Comparison of ENCODE assay signal across 31 cellular contexts in the genomic region with DNA sequence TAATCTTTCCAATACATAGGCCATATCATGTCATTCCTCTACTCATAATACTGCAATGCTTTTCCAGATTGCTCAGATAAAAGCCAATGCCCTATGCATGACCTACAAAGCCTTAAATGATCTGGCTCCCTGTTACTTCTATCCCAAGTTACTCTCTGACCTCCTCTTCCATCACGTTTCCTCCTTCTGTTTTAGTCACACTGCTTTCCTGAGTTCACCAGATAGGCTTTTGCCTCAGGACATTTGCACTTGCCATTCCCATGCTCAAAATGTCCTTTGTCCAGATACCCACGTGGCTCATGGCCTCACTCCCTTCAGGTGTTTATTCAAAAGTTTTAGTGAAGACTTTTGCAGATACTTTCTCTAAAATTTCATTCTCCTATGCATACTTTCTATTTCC.
"Had no signal": no experiment of that assay in that cellular context is flagged by ENCODE, and none has a peak within 500 bp of the region (broad histone marks: within the 10 kb centered on the region; RNA-seq: fewer than 3 reads in every experiment).

No MANE protein-coding gene starts in this region.

- DNase-seq: naive thymus-derived CD8-positive, alpha-beta T cell; nephron progenitor cell; nucleus accumbens; pancreas; psoas muscle; right cardiac atrium; right lobe of liver; sigmoid colon; small intestine; spleen; stimulated activated CD4-positive, alpha-beta T cell treated with anti-CD3 and anti-CD28 coated beads, Interleukin-12 subunit alpha, Interleukin-12 subunit beta, amount 100 ng/mL, for 4 hours; stimulated activated CD4-positive, alpha-beta T cell treated with anti-CD3 and anti-CD28 coated beads, Interleukin-1b, Interleukin-23, amount 100 ng/mL, for 48 hours; stimulated activated CD4-positive, alpha-beta T cell treated with anti-CD3 and anti-CD28 coated beads, Interleukin-4, amount 100 ng/mL, for 1 hour; stimulated activated CD4-positive, alpha-beta T cell treated with anti-CD3 and anti-CD28 coated beads, Interleukin-4, amount 100 ng/mL, for 4 hours; stimulated activated CD8-positive, alpha-beta memory T cell treated with anti-CD3 and anti-CD28 coated beads, Interleukin-4, amount 100 ng/mL, for 48 hours; stimulated activated naive CD4-positive, alpha-beta T cell; stimulated activated naive CD8-positive, alpha-beta T cell treated with anti-CD3 and anti-CD28 coated beads, Interleukin-15, amount 100 ng/mL, for 72 hours; stimulated activated naive CD8-positive, alpha-beta T cell treated with anti-CD3 and anti-CD28 coated beads, Interleukin-15, Interleukin-2, amounts not matched to agents 100 U/mL and 50 U/mL, for 24 hours; substantia nigra; testis; tibial artery; transverse colon; upper lobe of right lung; uterus had no signal

- H3K4me1 ChIP-seq: pancreas, right lobe of liver, spleen, testis, tibial artery, transverse colon, upper lobe of right lung, uterus had no signal

- H3K4me3 Mint-ChIP-seq: naive thymus-derived CD8-positive, alpha-beta T cell; natural killer cell treated with Interleukin-12 subunit alpha and Interleukin-12 subunit beta and Interleukin-15 and Interleukin-18, amount 100 ng/mL, for 72 hours; nephron progenitor cell; neural crest cell; stimulated activated memory B cell treated with anti-CD40 and anti-IgM and Interleukin-4, amounts not matched to agents 10 μg/mL and 1 μg/mL and 100 μg/mL, for 72 hours; stimulated activated naive CD8-positive, alpha-beta T cell treated with anti-CD3 and anti-CD28 coated beads, Interleukin-15, amount 100 ng/mL, for 72 hours; type B pancreatic cell had no signal

- H3K9me3 Mint-ChIP-seq: stimulated activated memory B cell treated with anti-CD40 and anti-IgM and Interleukin-4, amounts not matched to agents 10 μg/mL and 1 μg/mL and 100 μg/mL, for 72 hours had no signal

- H3K27ac ChIP-seq: neutrophil, pancreas, psoas muscle, right lobe of liver, sigmoid colon, spleen, suprapubic skin, testis, tibial artery, transverse colon, upper lobe of right lung, uterus had no signal

- H3K27me3 ChIP-seq: neutrophil, pancreas, right lobe of liver, sigmoid colon, spleen, suprapubic skin, testis, tibial artery, transverse colon, upper lobe of right lung, uterus had no signal

- H3K27ac Mint-ChIP-seq: naive thymus-derived CD8-positive, alpha-beta T cell; natural killer cell treated with Interleukin-12 subunit alpha and Interleukin-12 subunit beta and Interleukin-15 and Interleukin-18, amount 100 ng/mL, for 72 hours; nephron progenitor cell; progenitor cell of endocrine pancreas; stimulated activated memory B cell treated with anti-CD40 and anti-IgM and Interleukin-4, amounts not matched to agents 10 μg/mL and 1 μg/mL and 100 μg/mL, for 72 hours; stimulated activated naive CD8-positive, alpha-beta T cell treated with anti-CD3 and anti-CD28 coated beads, Interleukin-15, amount 100 ng/mL, for 72 hours; type B pancreatic cell had no signal

- H3K27me3 Mint-ChIP-seq: naive thymus-derived CD8-positive, alpha-beta T cell; natural killer cell treated with Interleukin-12 subunit alpha and Interleukin-12 subunit beta and Interleukin-15 and Interleukin-18, amount 100 ng/mL, for 72 hours; progenitor cell of endocrine pancreas; stimulated activated memory B cell treated with anti-CD40 and anti-IgM and Interleukin-4, amounts not matched to agents 10 μg/mL and 1 μg/mL and 100 μg/mL, for 72 hours; stimulated activated naive CD8-positive, alpha-beta T cell treated with anti-CD3 and anti-CD28 coated beads, Interleukin-15, amount 100 ng/mL, for 72 hours; type B pancreatic cell had no signal

- H3K36me3 Mint-ChIP-seq: naive thymus-derived CD8-positive, alpha-beta T cell; natural killer cell treated with Interleukin-12 subunit alpha and Interleukin-12 subunit beta and Interleukin-15 and Interleukin-18, amount 100 ng/mL, for 72 hours; stimulated activated memory B cell treated with anti-CD40 and anti-IgM and Interleukin-4, amounts not matched to agents 10 μg/mL and 1 μg/mL and 100 μg/mL, for 72 hours; type B pancreatic cell had no signal

- H3K9me3 ChIP-seq: neutrophil, pancreas, psoas muscle, right lobe of liver, suprapubic skin, testis, transverse colon, upper lobe of right lung, uterus had no signal

- H3K4me1 Mint-ChIP-seq: naive thymus-derived CD8-positive, alpha-beta T cell; neural crest cell; stimulated activated memory B cell treated with anti-CD40 and anti-IgM and Interleukin-4, amounts not matched to agents 10 μg/mL and 1 μg/mL and 100 μg/mL, for 72 hours; stimulated activated naive CD8-positive, alpha-beta T cell treated with anti-CD3 and anti-CD28 coated beads, Interleukin-15, amount 100 ng/mL, for 72 hours had no signal

- ATAC-seq: naive thymus-derived CD8-positive, alpha-beta T cell; natural killer cell treated with Interleukin-12 subunit alpha and Interleukin-12 subunit beta and Interleukin-15 and Interleukin-18, amount 100 ng/mL, for 72 hours; pancreas; psoas muscle; right cardiac atrium; right lobe of liver; stimulated activated memory B cell treated with anti-CD40 and anti-IgM and Interleukin-4, amounts not matched to agents 10 μg/mL and 1 μg/mL and 100 μg/mL, for 72 hours; stimulated activated naive CD8-positive, alpha-beta T cell treated with anti-CD3 and anti-CD28 coated beads, Interleukin-15, amount 100 ng/mL, for 72 hours; stimulated activated naive CD8-positive, alpha-beta T cell treated with anti-CD3 and anti-CD28 coated beads, Interleukin-15, Interleukin-2, amounts not matched to agents 100 U/mL and 50 U/mL, for 24 hours; upper lobe of right lung had no signal

- H3K4me3 ChIP-seq: pancreas, psoas muscle, right lobe of liver, sigmoid colon, spleen, suprapubic skin, testis, tibial artery, transverse colon, upper lobe of right lung, uterus had no signal

- H3K36me3 ChIP-seq: neutrophil, pancreas, right lobe of liver, sigmoid colon, spleen, suprapubic skin, tibial artery, transverse colon, upper lobe of right lung, uterus had no signal
